8 cellular contexts compared by ENCODE assay signal in genomic region chr2:233267516-233268245, GRCh38. TPM values are rescaled to one million over a fixed set of nuclear protein-coding genes. Genes with fewer than 3 reads are reported as not detected.
A peak's percentile ranks its signal among the peaks of the same experiment; 100 is the strongest.
DNase-seq lines count a peak whose midpoint lies in the region; ATAC-seq and FAIRE-seq lines count a peak whose summit lies in the region.

No MANE protein-coding gene starts in this region.

- peak overlapping the region; percentile 75 to 99 (median 98) for H3K27ac Mint-ChIP-seq in naive B cell

- peaks cover 33 to 58% (median 48%) of the 10 kb centered on the region in 3 donors for H3K4me1 Mint-ChIP-seq in naive B cell

- FAIRE-seq in GM18507 (lab: Jason Lieb, UNC): peak; percentile 95

- peaks cover 28 to 30% of the 10 kb centered on the region in 2 donors for H3K36me3 Mint-ChIP-seq in naive B cell

- DNase-seq in GM18507 (ENCODE audit: extremely low spot score, insufficient read length, low read depth): no peak
- peak; percentile 64 to 69 for DNase-seq in activated CD4-positive, alpha-beta T cell treated with anti-CD3 and anti-CD28 coated beads, Interleukin-2, amount 50 U/mL, for 48 hours
- DNase-seq in naive B cell: peak; percentile 75
- DNase-seq in NOMO-1 (lab: John Stamatoyannopoulos, UW; ENCODE audit: unreplicated experiment in 2 of 2): no peak
- DNase-seq in NCI-H2171 (lab: John Stamatoyannopoulos, UW): no peak
- no peak for DNase-seq in LoVo (ENCODE audit: low spot score)

- ATAC-seq in HG03066 (IDR thresholded peaks at IDR 0.05; ENCODE audit: low read depth, unreplicated experiment) (peak; percentile 78), naive B cell (ENCODE audit: low read depth in 2 of 2) (peak; percentile 97 to 98), HG02798 (IDR thresholded peaks at IDR 0.05; ENCODE audit: poor library complexity, unreplicated experiment) (no peak)

- H3K4me3 Mint-ChIP-seq in naive B cell: peak overlapping the region in 7 of 8 donors; percentile 46 to 82 (median 59)

- H3K27me3 Mint-ChIP-seq in naive B cell: no peaks in the 10 kb centered on the region

- no peaks in the 10 kb centered on the region for H3K9me3 Mint-ChIP-seq in naive B cell

RNA-seq across cellular contexts. Expression of gene ATG16L1, which starts 16.2 kb away (rescaled TPM):
- polyA plus RNA-seq in naive B cell (ENCODE audit: low read depth in 6 of 6): 10 to 100 TPM in 2 of 6 donors, 1 to 10 TPM in 4; 7.5 to 17.6 (median 9.6) TPM

RNA-seq across cellular contexts. Expression of gene SAG, which starts 39.9 kb away (rescaled TPM):
- not detected for polyA plus RNA-seq in naive B cell (ENCODE audit: low read depth in 6 of 6)

Comparison
In these comparisons a context has a peak if more than half of its experiments do, and no peak if none do; other contexts are left out.
1. DNase-seq: peak in activated CD4-positive, alpha-beta T cell treated with anti-CD3 and anti-CD28 coated beads, Interleukin-2, amount 50 U/mL, for 48 hours (2 of 2) and naive B cell (single experiment); none in GM18507 (single experiment), NOMO-1 (0 of 2), NCI-H2171 (single experiment) and LoVo (single experiment).